1 cellular context compared by ENCODE assay signal in the genomic region with DNA sequence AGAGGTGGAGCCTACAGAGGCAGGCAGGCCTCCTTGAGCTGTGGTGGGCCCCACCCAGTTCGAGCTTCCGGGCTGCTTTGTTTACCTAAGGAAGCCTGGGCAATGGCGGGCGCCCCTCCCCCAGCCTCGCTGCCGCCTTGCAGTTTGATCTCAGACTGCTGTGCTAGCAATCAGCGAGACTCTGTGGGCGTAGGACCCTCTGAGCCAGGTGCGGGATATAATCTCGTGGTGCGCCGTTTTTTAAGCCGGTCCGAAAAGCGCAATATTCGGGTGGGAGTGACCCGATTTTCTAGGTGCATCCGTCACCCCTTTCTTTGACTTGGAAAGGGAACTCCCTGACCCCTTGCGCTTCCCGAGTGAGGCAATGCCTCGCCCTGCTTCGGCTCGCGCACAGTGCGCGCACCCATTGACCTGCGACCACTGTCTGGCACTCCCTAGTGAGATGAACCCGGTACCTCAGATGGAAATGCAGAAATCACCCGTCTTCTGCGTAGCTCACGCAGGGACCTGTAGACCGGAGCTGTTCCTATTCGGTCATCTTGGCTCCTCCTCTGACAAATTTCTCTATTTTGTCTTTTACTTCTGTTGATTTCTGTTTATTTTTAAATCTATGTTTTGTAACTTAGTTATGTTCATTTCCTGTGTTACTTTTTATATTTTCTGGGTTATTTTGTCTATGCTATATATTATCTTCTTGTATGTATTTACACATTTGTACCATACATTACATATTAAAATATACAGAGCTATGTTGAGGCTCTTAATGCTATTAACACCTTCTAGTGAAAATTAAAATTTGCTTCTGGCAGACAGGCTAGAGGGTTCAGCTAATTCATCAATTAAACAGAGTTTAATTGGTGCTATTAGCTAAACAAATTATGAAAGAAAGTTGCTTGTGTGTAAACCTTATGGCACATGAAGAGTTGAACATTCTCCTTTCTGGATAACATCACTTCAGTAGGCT.
A peak's percentile ranks its signal among the peaks of the same experiment; 100 is the strongest.
TF ChIP-seq lines count a peak whose summit lies in the region.
"Not testable (repeated sequence)": the region's sequence is repeated elsewhere in the genome, so short reads cannot be mapped to it uniquely, and the experiment has no call there.

No MANE protein-coding gene starts in this region.

TF ChIP-seq in K562, 482 proteins besides CTCF, POLR2A, EP300 and RAD21 (continued from another document and continues in another):
- TF ChIP-seq ETV1 (tag; conservative IDR thresholded peaks at IDR 0.05; ENCODE audit: low read depth) (peak; percentile 82), ARID1B (IDR thresholded peaks at IDR 0.05) (peak; percentile 63), CEBPB (tag; IDR thresholded peaks at IDR 0.05) (peak; percentile 90), MAZ (CRISPR knock-in tag; conservative IDR thresholded peaks at IDR 0.05 in 1 of 2, IDR thresholded peaks at IDR 0.05 in 1 of 2) (peak in 1 of 2 experiments; percentile 85; a peak in 2 of 4 replicates), RB1 (IDR thresholded peaks at IDR 0.05; ENCODE audit: low read depth) (0 out of 2 replicates have a peak, but pooled peaks have one; percentile 47), BCOR (IDR thresholded peaks at IDR 0.05) (0 out of 2 replicates have a peak, but pooled peaks have one; percentile 8), C11orf30 (IDR thresholded peaks at IDR 0.05; ENCODE audit: low read depth) (peak; percentile 9; the same call in 1 of the 2 replicates), FOXA1 (IDR thresholded peaks at IDR 0.05; ENCODE audit: borderline replicate concordance) (0 out of 2 replicates have a peak, but pooled peaks have one; percentile 26), MTA1 (IDR thresholded peaks at IDR 0.05; ENCODE audit: borderline replicate concordance) (peak; percentile 84), HNRNPLL (IDR thresholded peaks at IDR 0.05; ENCODE audit: low read depth, low read length, poor library complexity, severe bottlenecking) (peak; percentile 95), CC2D1A (IDR thresholded peaks at IDR 0.05) (peak; percentile 44), ZNF24 (IDR thresholded peaks at IDR 0.05) (0 out of 2 replicates have a peak, but pooled peaks have one; percentile 12), CTBP1 (IDR thresholded peaks at IDR 0.05; ENCODE audit: borderline replicate concordance) (peak; percentile 44; the same call in 1 of the 2 replicates), CEBPG (CRISPR knock-in tag; IDR thresholded peaks at IDR 0.05) (peak; percentile 65), CEBPG (tag; conservative IDR thresholded peaks at IDR 0.05 in 1 of 2, IDR thresholded peaks at IDR 0.05 in 1 of 2) (peak in 1 of 2 experiments; percentile 61; a peak in 1 of 4 replicates), E2F3 (CRISPR knock-in tag; IDR thresholded peaks at IDR 0.05) (peak; percentile 77), POLR2B (IDR thresholded peaks at IDR 0.05; ENCODE audit: low read depth, partially characterized antibody) (peak; percentile 62), ZNF41 (CRISPR knock-in tag; conservative IDR thresholded peaks at IDR 0.05) (0 out of 2 replicates have a peak, but pooled peaks have one; percentile 53), TRIM24 (IDR thresholded peaks at IDR 0.05) (peak; percentile 26 to 44; a peak in 2 of 4 replicates), GABPB1 (CRISPR knock-in tag; IDR thresholded peaks at IDR 0.05) (peak; percentile 59), NR2C2 (CRISPR knock-in tag; IDR thresholded peaks at IDR 0.05) (0 out of 2 replicates have a peak, but pooled peaks have one; percentile 20), NR2C2 (tag; IDR thresholded peaks at IDR 0.05) (peak; percentile 78), KDM1A (IDR thresholded peaks at IDR 0.05) (peak in 1 of 2 experiments; percentile 34; a peak in 1 of 4 replicates), SMARCE1 (IDR thresholded peaks at IDR 0.05) (peak; percentile 56; the same call in 1 of the 2 replicates), KLF1 (tag; IDR thresholded peaks at IDR 0.05) (peak; percentile 85), FOXK2 (conservative IDR thresholded peaks at IDR 0.05 in 1 of 2, IDR thresholded peaks at IDR 0.05 in 1 of 2; ENCODE audit: low read depth in 2 of 2) (peak; percentile 95 to 96), NR4A1 (CRISPR knock-in tag; IDR thresholded peaks at IDR 0.05) (0 out of 2 replicates have a peak, but pooled peaks have one; percentile 70), FOXA3 (CRISPR knock-in tag; conservative IDR thresholded peaks at IDR 0.05 in 1 of 2, IDR thresholded peaks at IDR 0.05 in 1 of 2) (peak; percentile 99)
- TF ChIP-seq, protein P1, sequence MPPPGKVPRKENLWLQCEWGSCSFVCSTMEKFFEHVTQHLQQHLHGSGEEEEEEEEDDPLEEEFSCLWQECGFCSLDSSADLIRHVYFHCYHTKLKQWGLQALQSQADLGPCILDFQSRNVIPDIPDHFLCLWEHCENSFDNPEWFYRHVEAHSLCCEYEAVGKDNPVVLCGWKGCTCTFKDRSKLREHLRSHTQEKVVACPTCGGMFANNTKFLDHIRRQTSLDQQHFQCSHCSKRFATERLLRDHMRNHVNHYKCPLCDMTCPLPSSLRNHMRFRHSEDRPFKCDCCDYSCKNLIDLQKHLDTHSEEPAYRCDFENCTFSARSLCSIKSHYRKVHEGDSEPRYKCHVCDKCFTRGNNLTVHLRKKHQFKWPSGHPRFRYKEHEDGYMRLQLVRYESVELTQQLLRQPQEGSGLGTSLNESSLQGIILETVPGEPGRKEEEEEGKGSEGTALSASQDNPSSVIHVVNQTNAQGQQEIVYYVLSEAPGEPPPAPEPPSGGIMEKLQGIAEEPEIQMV (tag; conservative IDR thresholded peaks at IDR 0.05; ENCODE audit: low read depth): peak; percentile 6; the same call in 1 of the 2 replicates
- TF ChIP-seq, protein P2, sequence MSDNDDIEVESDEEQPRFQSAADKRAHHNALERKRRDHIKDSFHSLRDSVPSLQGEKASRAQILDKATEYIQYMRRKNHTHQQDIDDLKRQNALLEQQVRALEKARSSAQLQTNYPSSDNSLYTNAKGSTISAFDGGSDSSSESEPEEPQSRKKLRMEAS (CRISPR knock-in tag; IDR thresholded peaks at IDR 0.05): peak; percentile 52; the same call in 1 of the 2 replicates
- TF ChIP-seq, protein P3, sequence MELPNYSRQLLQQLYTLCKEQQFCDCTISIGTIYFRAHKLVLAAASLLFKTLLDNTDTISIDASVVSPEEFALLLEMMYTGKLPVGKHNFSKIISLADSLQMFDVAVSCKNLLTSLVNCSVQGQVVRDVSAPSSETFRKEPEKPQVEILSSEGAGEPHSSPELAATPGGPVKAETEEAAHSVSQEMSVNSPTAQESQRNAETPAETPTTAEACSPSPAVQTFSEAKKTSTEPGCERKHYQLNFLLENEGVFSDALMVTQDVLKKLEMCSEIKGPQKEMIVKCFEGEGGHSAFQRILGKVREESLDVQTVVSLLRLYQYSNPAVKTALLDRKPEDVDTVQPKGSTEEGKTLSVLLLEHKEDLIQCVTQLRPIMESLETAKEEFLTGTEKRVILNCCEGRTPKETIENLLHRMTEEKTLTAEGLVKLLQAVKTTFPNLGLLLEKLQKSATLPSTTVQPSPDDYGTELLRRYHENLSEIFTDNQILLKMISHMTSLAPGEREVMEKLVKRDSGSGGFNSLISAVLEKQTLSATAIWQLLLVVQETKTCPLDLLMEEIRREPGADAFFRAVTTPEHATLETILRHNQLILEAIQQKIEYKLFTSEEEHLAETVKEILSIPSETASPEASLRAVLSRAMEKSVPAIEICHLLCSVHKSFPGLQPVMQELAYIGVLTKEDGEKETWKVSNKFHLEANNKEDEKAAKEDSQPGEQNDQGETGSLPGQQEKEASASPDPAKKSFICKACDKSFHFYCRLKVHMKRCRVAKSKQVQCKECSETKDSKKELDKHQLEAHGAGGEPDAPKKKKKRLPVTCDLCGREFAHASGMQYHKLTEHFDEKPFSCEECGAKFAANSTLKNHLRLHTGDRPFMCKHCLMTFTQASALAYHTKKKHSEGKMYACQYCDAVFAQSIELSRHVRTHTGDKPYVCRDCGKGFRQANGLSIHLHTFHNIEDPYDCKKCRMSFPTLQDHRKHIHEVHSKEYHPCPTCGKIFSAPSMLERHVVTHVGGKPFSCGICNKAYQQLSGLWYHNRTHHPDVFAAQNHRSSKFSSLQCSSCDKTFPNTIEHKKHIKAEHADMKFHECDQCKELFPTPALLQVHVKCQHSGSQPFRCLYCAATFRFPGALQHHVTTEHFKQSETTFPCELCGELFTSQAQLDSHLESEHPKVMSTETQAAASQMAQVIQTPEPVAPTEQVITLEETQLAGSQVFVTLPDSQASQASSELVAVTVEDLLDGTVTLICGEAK (IDR thresholded peaks at IDR 0.05): peak; percentile 46; the same call in 1 of the 2 replicates
- TF ChIP-seq, protein P3 (CRISPR knock-in tag; IDR thresholded peaks at IDR 0.05): not testable (repeated sequence)
- TF ChIP-seq, protein P4, sequence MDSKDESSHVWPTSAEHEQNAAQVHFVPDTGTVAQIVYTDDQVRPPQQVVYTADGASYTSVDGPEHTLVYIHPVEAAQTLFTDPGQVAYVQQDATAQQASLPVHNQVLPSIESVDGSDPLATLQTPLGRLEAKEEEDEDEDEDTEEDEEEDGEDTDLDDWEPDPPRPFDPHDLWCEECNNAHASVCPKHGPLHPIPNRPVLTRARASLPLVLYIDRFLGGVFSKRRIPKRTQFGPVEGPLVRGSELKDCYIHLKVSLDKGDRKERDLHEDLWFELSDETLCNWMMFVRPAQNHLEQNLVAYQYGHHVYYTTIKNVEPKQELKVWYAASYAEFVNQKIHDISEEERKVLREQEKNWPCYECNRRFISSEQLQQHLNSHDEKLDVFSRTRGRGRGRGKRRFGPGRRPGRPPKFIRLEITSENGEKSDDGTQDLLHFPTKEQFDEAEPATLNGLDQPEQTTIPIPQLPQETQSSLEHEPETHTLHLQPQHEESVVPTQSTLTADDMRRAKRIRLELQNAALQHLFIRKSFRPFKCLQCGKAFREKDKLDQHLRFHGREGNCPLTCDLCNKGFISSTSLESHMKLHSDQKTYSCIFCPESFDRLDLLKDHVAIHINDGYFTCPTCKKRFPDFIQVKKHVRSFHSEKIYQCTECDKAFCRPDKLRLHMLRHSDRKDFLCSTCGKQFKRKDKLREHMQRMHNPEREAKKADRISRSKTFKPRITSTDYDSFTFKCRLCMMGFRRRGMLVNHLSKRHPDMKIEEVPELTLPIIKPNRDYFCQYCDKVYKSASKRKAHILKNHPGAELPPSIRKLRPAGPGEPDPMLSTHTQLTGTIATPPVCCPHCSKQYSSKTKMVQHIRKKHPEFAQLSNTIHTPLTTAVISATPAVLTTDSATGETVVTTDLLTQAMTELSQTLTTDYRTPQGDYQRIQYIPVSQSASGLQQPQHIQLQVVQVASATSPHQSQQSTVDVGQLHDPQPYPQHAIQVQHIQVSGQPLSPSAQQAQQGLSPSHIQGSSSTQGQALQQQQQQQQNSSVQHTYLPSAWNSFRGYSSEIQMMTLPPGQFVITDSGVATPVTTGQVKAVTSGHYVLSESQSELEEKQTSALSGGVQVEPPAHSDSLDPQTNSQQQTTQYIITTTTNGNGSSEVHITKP (IDR thresholded peaks at IDR 0.05; ENCODE audit: partially characterized antibody): peak; percentile 27
- TF ChIP-seq, protein P5, sequence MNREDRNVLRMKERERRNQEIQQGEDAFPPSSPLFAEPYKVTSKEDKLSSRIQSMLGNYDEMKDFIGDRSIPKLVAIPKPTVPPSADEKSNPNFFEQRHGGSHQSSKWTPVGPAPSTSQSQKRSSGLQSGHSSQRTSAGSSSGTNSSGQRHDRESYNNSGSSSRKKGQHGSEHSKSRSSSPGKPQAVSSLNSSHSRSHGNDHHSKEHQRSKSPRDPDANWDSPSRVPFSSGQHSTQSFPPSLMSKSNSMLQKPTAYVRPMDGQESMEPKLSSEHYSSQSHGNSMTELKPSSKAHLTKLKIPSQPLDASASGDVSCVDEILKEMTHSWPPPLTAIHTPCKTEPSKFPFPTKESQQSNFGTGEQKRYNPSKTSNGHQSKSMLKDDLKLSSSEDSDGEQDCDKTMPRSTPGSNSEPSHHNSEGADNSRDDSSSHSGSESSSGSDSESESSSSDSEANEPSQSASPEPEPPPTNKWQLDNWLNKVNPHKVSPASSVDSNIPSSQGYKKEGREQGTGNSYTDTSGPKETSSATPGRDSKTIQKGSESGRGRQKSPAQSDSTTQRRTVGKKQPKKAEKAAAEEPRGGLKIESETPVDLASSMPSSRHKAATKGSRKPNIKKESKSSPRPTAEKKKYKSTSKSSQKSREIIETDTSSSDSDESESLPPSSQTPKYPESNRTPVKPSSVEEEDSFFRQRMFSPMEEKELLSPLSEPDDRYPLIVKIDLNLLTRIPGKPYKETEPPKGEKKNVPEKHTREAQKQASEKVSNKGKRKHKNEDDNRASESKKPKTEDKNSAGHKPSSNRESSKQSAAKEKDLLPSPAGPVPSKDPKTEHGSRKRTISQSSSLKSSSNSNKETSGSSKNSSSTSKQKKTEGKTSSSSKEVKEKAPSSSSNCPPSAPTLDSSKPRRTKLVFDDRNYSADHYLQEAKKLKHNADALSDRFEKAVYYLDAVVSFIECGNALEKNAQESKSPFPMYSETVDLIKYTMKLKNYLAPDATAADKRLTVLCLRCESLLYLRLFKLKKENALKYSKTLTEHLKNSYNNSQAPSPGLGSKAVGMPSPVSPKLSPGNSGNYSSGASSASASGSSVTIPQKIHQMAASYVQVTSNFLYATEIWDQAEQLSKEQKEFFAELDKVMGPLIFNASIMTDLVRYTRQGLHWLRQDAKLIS (CRISPR knock-in tag; IDR thresholded peaks at IDR 0.05): peak; percentile 77; the same call in 1 of the 2 replicates
- TF ChIP-seq, protein P6, sequence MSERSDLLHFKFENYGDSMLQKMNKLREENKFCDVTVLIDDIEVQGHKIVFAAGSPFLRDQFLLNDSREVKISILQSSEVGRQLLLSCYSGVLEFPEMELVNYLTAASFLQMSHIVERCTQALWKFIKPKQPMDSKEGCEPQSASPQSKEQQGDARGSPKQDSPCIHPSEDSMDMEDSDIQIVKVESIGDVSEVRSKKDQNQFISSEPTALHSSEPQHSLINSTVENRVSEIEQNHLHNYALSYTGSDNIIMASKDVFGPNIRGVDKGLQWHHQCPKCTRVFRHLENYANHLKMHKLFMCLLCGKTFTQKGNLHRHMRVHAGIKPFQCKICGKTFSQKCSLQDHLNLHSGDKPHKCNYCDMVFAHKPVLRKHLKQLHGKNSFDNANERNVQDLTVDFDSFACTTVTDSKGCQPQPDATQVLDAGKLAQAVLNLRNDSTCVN (CRISPR knock-in tag; IDR thresholded peaks at IDR 0.05): peak; percentile 58; the same call in 1 of the 2 replicates
- not testable (repeated sequence) for TF ChIP-seq NR4A1 (tag; IDR thresholded peaks at IDR 0.05)
